Comparison of ENCODE assay signal across 8 cellular contexts in genomic region chr10:22436526-22436892, GRCh38.
DNase-seq lines count a peak whose midpoint lies in the region; ATAC-seq lines count a peak whose summit lies in the region.

No MANE protein-coding gene starts in this region.

- H3K27ac Mint-ChIP-seq in activated naive CD4-positive, alpha-beta T cell treated with anti-CD3 and anti-CD28 coated beads, Interleukin-2, amount 10 ng/mL, durations not matched to agents 7 days and 5 days: peak overlapping the region; percentile 98

- H3K9me3 ChIP-seq in iPS DF 6.9 (ENCODE audit: control insufficient read depth, insufficient read depth, low read length): no peaks in the 10 kb centered on the region

- no CpG with 5 or more reads among the region's 35 CpGs for WGBS in iPS DF 6.9 (ENCODE audit: insufficient coverage, insufficient read length)

- H3K27me3 Mint-ChIP-seq in activated naive CD4-positive, alpha-beta T cell treated with anti-CD3 and anti-CD28 coated beads, Interleukin-2, amount 10 ng/mL, durations not matched to agents 7 days and 5 days: peaks cover 38% of the 10 kb centered on the region

- H3K36me3 Mint-ChIP-seq in activated naive CD4-positive, alpha-beta T cell treated with anti-CD3 and anti-CD28 coated beads, Interleukin-2, amount 10 ng/mL, durations not matched to agents 7 days and 5 days: peaks cover 1% of the 10 kb centered on the region

- peak; percentile 46 for ATAC-seq in HG03108 (IDR thresholded peaks at IDR 0.05; ENCODE audit: unreplicated experiment)

- no peaks in the 10 kb centered on the region for H3K9me3 Mint-ChIP-seq in activated naive CD4-positive, alpha-beta T cell treated with anti-CD3 and anti-CD28 coated beads, Interleukin-2, amount 10 ng/mL, durations not matched to agents 7 days and 5 days

- peaks cover 35% of the 10 kb centered on the region for H3K4me1 Mint-ChIP-seq in activated naive CD4-positive, alpha-beta T cell treated with anti-CD3 and anti-CD28 coated beads, Interleukin-2, amount 10 ng/mL, durations not matched to agents 7 days and 5 days

- no peaks in the 10 kb centered on the region for H3K36me3 ChIP-seq in iPS DF 6.9 (ENCODE audit: control insufficient read depth, insufficient read depth, low read length)

- H3K4me3 ChIP-seq in iPS DF 6.9 (ENCODE audit: low read length): peak overlapping the region; percentile 50; the same call in 1 of the 2 replicates

- 0 out of 2 replicates have a peak, but pooled peaks cover 3% of the 10 kb centered on the region for H3K4me1 ChIP-seq in iPS DF 6.9 (ENCODE audit: control insufficient read depth, insufficient read depth, low read length)

- peaks cover 23% of the 10 kb centered on the region for H3K27me3 ChIP-seq in iPS DF 6.9 (ENCODE audit: control insufficient read depth, insufficient read depth, low read length)

- no peak for DNase-seq in activated naive CD4-positive, alpha-beta T cell treated with anti-CD3 and anti-CD28 coated beads, Interleukin-2, amount 10 ng/mL, durations not matched to agents 7 days and 5 days
- no peak for DNase-seq in activated naive CD4-positive, alpha-beta T cell treated with Interleukin-2 at 50 U/mL for 16 hours
- DNase-seq in activated gamma-delta T cell treated with Interleukin-2 at 50 U/mL for 16 hours (peak; percentile 50), iPS DF 6.9 (ENCODE audit: low read depth, low spot score) (no peak), NCI-H1105 (lab: John Stamatoyannopoulos, UW) (no peak)
- DNase-seq in stimulated activated naive CD4-positive, alpha-beta T cell treated with Interleukin-2 at 50 U/mL for 16 hours (lab: John Stamatoyannopoulos, UW): peak; percentile 52
- no peak for DNase-seq in central memory CD4-positive, alpha-beta T cell

- CTCF ChIA-PET in activated naive CD4-positive, alpha-beta T cell treated with anti-CD3 and anti-CD28 coated beads, Interleukin-2, amount 10 ng/mL, durations not matched to agents 7 days and 5 days (lab: Charles Lee): no interaction called here

- H3K27ac ChIP-seq in iPS DF 6.9 (ENCODE audit: low read length): no peak overlapping the region

- peak overlapping the region; percentile 88 for H3K4me3 Mint-ChIP-seq in activated naive CD4-positive, alpha-beta T cell treated with anti-CD3 and anti-CD28 coated beads, Interleukin-2, amount 10 ng/mL, durations not matched to agents 7 days and 5 days

Comparison
In these comparisons a context has a peak if more than half of its experiments do, and no peak if none do; other contexts are left out.
1. DNase-seq: peak in activated gamma-delta T cell treated with Interleukin-2 at 50 U/mL for 16 hours (single experiment) and stimulated activated naive CD4-positive, alpha-beta T cell treated with Interleukin-2 at 50 U/mL for 16 hours (single experiment); none in activated naive CD4-positive, alpha-beta T cell treated with anti-CD3 and anti-CD28 coated beads, Interleukin-2, amount 10 ng/mL, durations not matched to agents 7 days and 5 days (single experiment), activated naive CD4-positive, alpha-beta T cell treated with Interleukin-2 at 50 U/mL for 16 hours (single experiment), iPS DF 6.9 (single experiment), central memory CD4-positive, alpha-beta T cell (single experiment) and NCI-H1105 (single experiment).